8 cellular contexts compared by ENCODE assay signal in genomic region chr11:93849751-93850584, GRCh38. TPM values are rescaled to one million over a fixed set of nuclear protein-coding genes. Genes with fewer than 3 reads are reported as not detected.
DNase-seq lines count a peak whose midpoint lies in the region; ATAC-seq and TF ChIP-seq lines count a peak whose summit lies in the region.

No MANE protein-coding gene starts in this region.

- H3K4me1 ChIP-seq in BE2C, result peaks cover 5% of the 10 kb centered on the region; the same call in 1 of the 2 replicates
- peaks cover 3% of the 10 kb centered on the region for H3K4me1 ChIP-seq in muscle layer of colon (ENCODE audit: insufficient read depth, low read length)

- TF ChIP-seq CTCF in BE2C (IDR thresholded peaks at IDR 0.05; ENCODE audit: low read depth, low read length) (peak; percentile 29; the same call in 1 of the 2 replicates), epithelial cell of esophagus (IDR thresholded peaks at IDR 0.05; ENCODE audit: insufficient read depth, low read depth, low read length, missing control alignments) (no peak)

- peak overlapping the region; percentile 24 for H3K9ac ChIP-seq in muscle layer of colon (ENCODE audit: low read length)

- H3K9me3 ChIP-seq in BE2C (no peaks in the 10 kb centered on the region), muscle layer of colon (ENCODE audit: low read length) (no peaks in the 10 kb centered on the region)

- ATAC-seq in GM18498 (IDR thresholded peaks at IDR 0.05; ENCODE audit: unreplicated experiment), result no peak

- H3K4me3 ChIP-seq in BE2C (ENCODE audit: low read depth, low read length) (peak overlapping the region; percentile 62), epithelial cell of esophagus (ENCODE audit: low read length) (peak overlapping the region; percentile 32), muscle layer of colon (ENCODE audit: low read depth in 1 of 2, low read length in 2 of 2) (peak overlapping the region; percentile 50 to 61)

- peak overlapping the region; percentile 68 for H3K27ac ChIP-seq in muscle layer of colon (ENCODE audit: low read depth, low read length)

- H3K27me3 ChIP-seq in BE2C, result no peaks in the 10 kb centered on the region
- no peaks in the 10 kb centered on the region for H3K27me3 ChIP-seq in muscle layer of colon (ENCODE audit: control insufficient read depth in 1 of 2, insufficient read depth in 2 of 2, low read length in 2 of 2)

- DNase-seq in BE2C, result peak; percentile 64
- DNase-seq in NCI-H2227 (lab: John Stamatoyannopoulos, UW; ENCODE audit: unreplicated experiment), result peak; percentile 31
- DNase-seq in epithelial cell of esophagus (ENCODE audit: low read depth), result no peak
- no peak for DNase-seq in middle frontal gyrus (ENCODE audit: extremely low spot score, low spot score)
- no peak for DNase-seq in stimulated activated CD4-positive, alpha-beta T cell treated with anti-CD3 and anti-CD28 coated beads, Interleukin-4, amount 100 ng/mL, for 4 hours
- DNase-seq in NCI-H128 (lab: John Stamatoyannopoulos, UW; ENCODE audit: unreplicated experiment), result no peak

- H3K36me3 ChIP-seq in BE2C (no peaks in the 10 kb centered on the region), muscle layer of colon (ENCODE audit: insufficient read depth, low read length) (no peaks in the 10 kb centered on the region)

RNA-seq across cellular contexts. Expression of gene VSTM5, which starts 0.5 kb away (rescaled TPM):
- polyA plus RNA-seq in BE2C (2012; ENCODE audit: insufficient read depth, insufficient read length, low read depth), result 3.0 TPM

Comparison
In these comparisons a context has a peak if more than half of its experiments do, and no peak if none do; other contexts are left out.
1. DNase-seq: peak in BE2C (single experiment) and NCI-H2227 (single experiment); none in epithelial cell of esophagus (single experiment), middle frontal gyrus (single experiment), stimulated activated CD4-positive, alpha-beta T cell treated with anti-CD3 and anti-CD28 coated beads, Interleukin-4, amount 100 ng/mL, for 4 hours (0 of 2) and NCI-H128 (single experiment).
2. Peak in every context shown above with its lines, with median percentiles within 50 percentile points of each other: H3K4me3 ChIP-seq.